26 cellular contexts compared by ENCODE assay signal in genomic region chr7:116707289-116707688, GRCh38. TPM values are rescaled to one million over a fixed set of nuclear protein-coding genes. Genes with fewer than 3 reads are reported as not detected.
A peak's percentile ranks its signal among the peaks of the same experiment; 100 is the strongest.
DNase-seq lines count a peak whose midpoint lies in the region; ATAC-seq, FAIRE-seq and TF ChIP-seq lines count a peak whose summit lies in the region.
"Had no signal": no experiment of that assay in that cellular context is flagged by ENCODE, and none has a peak within 500 bp of the region (broad histone marks: within the 10 kb centered on the region; RNA-seq: fewer than 3 reads in every experiment).

No MANE protein-coding gene starts in this region.

- 0 out of 5 replicates have a peak, but pooled peaks cover 0 to 1% of the 10 kb centered on the region in 2 experiments for H3K36me3 ChIP-seq in HepG2 (replicated peaks in 1 of 2; ENCODE audit: control insufficient read depth in 1 of 2, insufficient read depth in 2 of 2, low read length in 2 of 2)
- H3K36me3 ChIP-seq in right lobe of liver, result no peaks in the 10 kb centered on the region
- peaks cover 9% of the 10 kb centered on the region for H3K36me3 ChIP-seq in astrocyte (ENCODE audit: insufficient read depth, low read length)
- no peaks in the 10 kb centered on the region for H3K36me3 ChIP-seq in kidney (ENCODE audit: control insufficient read depth in 1 of 2, insufficient read depth in 2 of 2, low read length in 2 of 2)
- H3K36me3 ChIP-seq in adrenal gland (replicated peaks in 1 of 2), result no peaks in the 10 kb centered on the region
- H3K36me3 ChIP-seq: lower lobe of right lung, neutrophil, uterus had no signal

- no peak overlapping the region for H3K4me3 Mint-ChIP-seq in astrocyte (ENCODE audit: unreplicated experiment)
- H3K4me3 Mint-ChIP-seq in activated naive CD4-positive, alpha-beta T cell treated with anti-CD3 and anti-CD28 coated beads for 36 hours, result no peak overlapping the region
- H3K4me3 Mint-ChIP-seq: activated CD4-positive, alpha-beta T cell treated with anti-CD3 and anti-CD28 coated beads for 36 hours; activated naive CD4-positive, alpha-beta T cell treated with anti-CD3 and anti-CD28 coated beads, Interleukin-2, amount 50 U/mL, for 24 hours; activated T-cell treated with anti-CD3 and anti-CD28 coated beads, Interleukin-2, amount 50 U/mL, for 72 hours; immature natural killer cell had no signal

- H3K4me1 Mint-ChIP-seq in astrocyte (ENCODE audit: low read depth, unreplicated experiment), result peaks cover 24% of the 10 kb centered on the region
- H3K4me1 Mint-ChIP-seq in activated naive CD4-positive, alpha-beta T cell treated with anti-CD3 and anti-CD28 coated beads for 36 hours (ENCODE audit: low read depth), result no peaks in the 10 kb centered on the region
- H3K4me1 Mint-ChIP-seq: activated CD4-positive, alpha-beta T cell treated with anti-CD3 and anti-CD28 coated beads for 36 hours; activated naive CD4-positive, alpha-beta T cell treated with anti-CD3 and anti-CD28 coated beads, Interleukin-2, amount 50 U/mL, for 24 hours; immature natural killer cell had no signal

- no peak overlapping the region for H3K9ac ChIP-seq in HepG2 (ENCODE audit: insufficient read depth, low read depth, low read length)
- H3K9ac ChIP-seq in astrocyte (ENCODE audit: low read length), result peak overlapping the region; percentile 17
- H3K9ac ChIP-seq in kidney (ENCODE audit: low read length in 2 of 2), result no peak overlapping the region

- H3K4me1 ChIP-seq in HepG2 (ENCODE audit: insufficient read depth, low read length) (peaks cover 34% of the 10 kb centered on the region), right lobe of liver (peaks cover 0 to 31% (median 9%) of the 10 kb centered on the region in 4 donors), astrocyte (ENCODE audit: insufficient read depth, low read length) (peaks cover 20% of the 10 kb centered on the region), kidney (ENCODE audit: control insufficient read depth in 1 of 2, insufficient read depth in 1 of 2, low read depth in 1 of 2, low read length in 2 of 2) (peaks cover 0 to 3% of the 10 kb centered on the region in 2 donors), adrenal gland (replicated peaks in 1 of 2) (no peaks in the 10 kb centered on the region)
- H3K4me1 ChIP-seq: uterus had no signal

- no peak for TF ChIP-seq CTCF in HepG2 (CRISPR knock-in tag; IDR thresholded peaks at IDR 0.05)
- no peak for TF ChIP-seq CTCF in right lobe of liver (IDR thresholded peaks at IDR 0.05)
- no peak for TF ChIP-seq CTCF in astrocyte (IDR thresholded peaks at IDR 0.05; ENCODE audit: insufficient read depth, low read depth, low read length)
- no peak for TF ChIP-seq CTCF in kidney (IDR thresholded peaks at IDR 0.05; ENCODE audit: borderline replicate concordance, extremely low read depth, insufficient read depth)
- TF ChIP-seq CTCF in adrenal gland (IDR thresholded peaks at IDR 0.05), result no peak

- peak overlapping the region; percentile 75 for H3K27ac Mint-ChIP-seq in astrocyte (ENCODE audit: unreplicated experiment)
- H3K27ac Mint-ChIP-seq in activated naive CD4-positive, alpha-beta T cell treated with anti-CD3 and anti-CD28 coated beads for 36 hours, result no peak overlapping the region
- H3K27ac Mint-ChIP-seq: activated CD4-positive, alpha-beta T cell treated with anti-CD3 and anti-CD28 coated beads for 36 hours; activated naive CD4-positive, alpha-beta T cell treated with anti-CD3 and anti-CD28 coated beads, Interleukin-2, amount 50 U/mL, for 24 hours; activated T-cell treated with anti-CD3 and anti-CD28 coated beads, Interleukin-2, amount 50 U/mL, for 72 hours; immature natural killer cell had no signal

- FAIRE-seq in HepG2 (lab: Jason Lieb, UNC) (no peak), astrocyte (lab: Jason Lieb, UNC) (no peak), kidney (lab: Jason Lieb, UNC) (peak; percentile 65)
- FAIRE-seq: colon, D721Med, GM18507, TTC549 had no signal

- no peaks in the 10 kb centered on the region for H3K9me3 Mint-ChIP-seq in astrocyte (ENCODE audit: unreplicated experiment)
- H3K9me3 Mint-ChIP-seq in activated naive CD4-positive, alpha-beta T cell treated with anti-CD3 and anti-CD28 coated beads for 36 hours, result no peaks in the 10 kb centered on the region
- H3K9me3 Mint-ChIP-seq: activated naive CD4-positive, alpha-beta T cell treated with anti-CD3 and anti-CD28 coated beads, Interleukin-2, amount 50 U/mL, for 24 hours; activated T-cell treated with anti-CD3 and anti-CD28 coated beads, Interleukin-2, amount 50 U/mL, for 72 hours; immature natural killer cell had no signal

- H3K4me2 ChIP-seq in HepG2 (ENCODE audit: low read depth, low read length), result no peak overlapping the region
- peak overlapping the region; percentile 75 for H3K4me2 ChIP-seq in astrocyte (ENCODE audit: low read length)

- H3K36me3 Mint-ChIP-seq in astrocyte (ENCODE audit: low read depth, unreplicated experiment), result no peaks in the 10 kb centered on the region
- H3K36me3 Mint-ChIP-seq in activated naive CD4-positive, alpha-beta T cell treated with anti-CD3 and anti-CD28 coated beads for 36 hours (ENCODE audit: low read depth), result no peaks in the 10 kb centered on the region
- H3K36me3 Mint-ChIP-seq: activated naive CD4-positive, alpha-beta T cell treated with anti-CD3 and anti-CD28 coated beads, Interleukin-2, amount 50 U/mL, for 24 hours; immature natural killer cell had no signal

- DNase-seq in HepG2 (ENCODE audit: low spot score) (no peak), right lobe of liver (no peak), astrocyte (ENCODE audit: low read depth) (no peak), kidney (no peak), adrenal gland (no peak)
- DNase-seq in activated naive CD4-positive, alpha-beta T cell treated with anti-CD3 and anti-CD28 coated beads for 36 hours, result no peak
- DNase-seq in activated CD8-positive, alpha-beta memory T cell treated with anti-CD3 and anti-CD28 coated beads for 24 hours, result no peak
- no peak for DNase-seq in NK-92 treated with Interleukin-12 subunit alpha and Interleukin-12 subunit beta, amount 100 ng/mL, for 24 hours (lab: John Stamatoyannopoulos, UW)
- DNase-seq: activated CD4-positive, alpha-beta T cell treated with anti-CD3 and anti-CD28 coated beads for 36 hours; activated T-cell treated with anti-CD3 and anti-CD28 coated beads, Interleukin-2, amount 50 U/mL, for 72 hours; C1 segment of cervical spinal cord; immature natural killer cell; KBM-7; lower lobe of right lung; MV-4-11; NCI-H1930; NCI-H446 treated with DMSO at 0.1 percent for 48 hours; retina; uterus had no signal

- CTCF ChIA-PET in HepG2 (lab: Yijun Ruan, JAX; ENCODE audit: low intra/inter-chr PET ratio, low total read pairs), result no interaction called here
- CTCF ChIA-PET in activated naive CD4-positive, alpha-beta T cell treated with anti-CD3 and anti-CD28 coated beads for 36 hours (lab: Charles Lee), result no interaction called here

- 92% methylated on average over 3 of the region's 3 CpGs for WGBS in HepG2 (ENCODE audit: low lambda C conversion rate)
- 78% methylated on average over 3 of the region's 3 CpGs for WGBS in right lobe of liver (ENCODE audit: insufficient coverage, low coverage, low lambda C conversion rate, missing lambda C conversion rate)
- 65 to 84% (median 71%) methylated on average over 3 of the region's 3 CpGs for WGBS in adrenal gland, 4 donors

- POLR2A ChIA-PET in HepG2 (lab: Yijun Ruan, JAX), result no interaction called here

- no peaks in the 10 kb centered on the region for H3K27me3 Mint-ChIP-seq in astrocyte (ENCODE audit: low read depth, unreplicated experiment)
- H3K27me3 Mint-ChIP-seq in activated naive CD4-positive, alpha-beta T cell treated with anti-CD3 and anti-CD28 coated beads for 36 hours (ENCODE audit: low read depth), result peaks cover 26% of the 10 kb centered on the region

- H3K27ac ChIP-seq in HepG2 (ENCODE audit: extremely low read length, insufficient read depth, low read length) (no peak overlapping the region), right lobe of liver (no peak overlapping the region), astrocyte (ENCODE audit: low read depth, low read length) (peak overlapping the region; percentile 50), kidney (ENCODE audit: low read depth in 2 of 2, low read length in 2 of 2) (no peak overlapping the region), adrenal gland (no peak overlapping the region)
- H3K27ac ChIP-seq: lower lobe of right lung, neutrophil, RWPE1 had no signal

- no peak for ATAC-seq in HepG2
- ATAC-seq in right lobe of liver, result no peak
- ATAC-seq: activated CD4-positive, alpha-beta T cell treated with anti-CD3 and anti-CD28 coated beads for 36 hours; activated T-cell treated with anti-CD3 and anti-CD28 coated beads, Interleukin-2, amount 50 U/mL, for 72 hours had no signal

- in situ Hi-C loops in HepG2 (cut with HindIII; ENCODE audit: extremely low pct_ligation_motif_present, low pct_unique_long_range_greater_than_20kb), result no loop called here

- TF ChIP-seq POLR2A in HepG2 (IDR thresholded peaks at IDR 0.05; ENCODE audit: insufficient read depth in 1 of 2, low read depth in 2 of 2, low read length in 2 of 2) (no peak), right lobe of liver (IDR thresholded peaks at IDR 0.05) (no peak), adrenal gland (IDR thresholded peaks at IDR 0.05) (no peak)

- H4K20me1 ChIP-seq in HepG2 (ENCODE audit: insufficient read depth, low read length) (no peaks in the 10 kb centered on the region), astrocyte (ENCODE audit: insufficient read depth, low read length) (no peaks in the 10 kb centered on the region)

- no TSS peak for BruUV-seq in HepG2 (replicated peaks; lab: Mats Ljungman, UMichigan)

- H3K79me2 ChIP-seq in HepG2 (ENCODE audit: insufficient read depth, low read length) (peaks cover 4% of the 10 kb centered on the region), astrocyte (ENCODE audit: insufficient read depth, low read length) (peaks cover 67% of the 10 kb centered on the region)

- intact Hi-C loops in HepG2 (cut with micrococcal nuclease; ENCODE audit: unreplicated experiment), result no loop called here
- intact Hi-C loops in right lobe of liver (cut with DNase I), result no loop called here
- intact Hi-C loops in kidney (cut with DNase I), result no loop called here
- intact Hi-C loops in activated naive CD4-positive, alpha-beta T cell treated with anti-CD3 and anti-CD28 coated beads for 36 hours (cut with micrococcal nuclease), result no loop called here
- intact Hi-C loops in adrenal gland (cut with DNase I), result no loop called here

- no peak overlapping the region for H3K4me3 ChIP-seq in HepG2 (replicated peaks in 1 of 3; ENCODE audit: insufficient read depth in 1 of 3, low read depth in 2 of 3, low read length in 3 of 3)
- no peak overlapping the region for H3K4me3 ChIP-seq in right lobe of liver
- peak overlapping the region; percentile 39 for H3K4me3 ChIP-seq in astrocyte (ENCODE audit: insufficient read depth, low read depth, low read length)
- H3K4me3 ChIP-seq in kidney (ENCODE audit: low read length in 2 of 2), result no peak overlapping the region
- H3K4me3 ChIP-seq in adrenal gland, result no peak overlapping the region
- H3K4me3 ChIP-seq: lower lobe of right lung, uterus had no signal

- H3K9me3 ChIP-seq in HepG2 (ENCODE audit: low read length) (no peaks in the 10 kb centered on the region), right lobe of liver (no peaks in the 10 kb centered on the region), astrocyte (ENCODE audit: insufficient read depth, low read depth, low read length) (no peaks in the 10 kb centered on the region), kidney (ENCODE audit: control insufficient read depth in 1 of 2, low read length in 2 of 2) (no peaks in the 10 kb centered on the region), adrenal gland (replicated peaks in 1 of 3) (no peaks in the 10 kb centered on the region)
- H3K9me3 ChIP-seq: lower lobe of right lung, neutrophil, uterus had no signal

- TF ChIP-seq RAD21 in HepG2 (CRISPR knock-in tag; IDR thresholded peaks at IDR 0.05), result no peak

- H3K27me3 ChIP-seq in HepG2 (ENCODE audit: control insufficient read depth in 1 of 2, insufficient read depth in 2 of 2, low read length in 2 of 2) (no peaks in the 10 kb centered on the region), right lobe of liver (no peaks in the 10 kb centered on the region), astrocyte (ENCODE audit: insufficient read depth, low read length) (no peaks in the 10 kb centered on the region), adrenal gland (no peaks in the 10 kb centered on the region)
- H3K27me3 ChIP-seq: neutrophil, uterus had no signal

- no peak for TF ChIP-seq EP300 in HepG2 (IDR thresholded peaks at IDR 0.05; ENCODE audit: low read depth in 2 of 2, low read length in 2 of 2)
- TF ChIP-seq EP300 in HepG2 (CRISPR knock-in tag; IDR thresholded peaks at IDR 0.05; ENCODE audit: borderline replicate concordance), result no peak

- H2AFZ ChIP-seq in HepG2 (ENCODE audit: low read length), result no peak overlapping the region
- H2AFZ ChIP-seq in astrocyte (ENCODE audit: low read depth, low read length), result no peak overlapping the region

RNA-seq across cellular contexts. Expression of gene MET, which starts 35.3 kb away (rescaled TPM):
- total RNA-seq in HepG2 (2016; rRNA removed; fragmentation: Illumina TruSeq; extraction: Trizol), result 23.3 and 31.5 TPM in 2 replicates
- 6.7 and 9.1 TPM in 2 replicates for total RNA-seq in HepG2 (2016; cell fraction: cytosol; rRNA removed; fragmentation: Illumina TruSeq; extraction: Trizol; ENCODE audit: low read depth)
- 22.2 and 30.9 TPM in 2 replicates for total RNA-seq in HepG2 (2016; cell fraction: insoluble cytoplasmic fraction; rRNA removed; fragmentation: Illumina TruSeq; extraction: Trizol)
- total RNA-seq in HepG2 (2016; cell fraction: membrane; rRNA removed; fragmentation: Illumina TruSeq; extraction: Trizol), result 13.5 and 13.7 TPM in 2 replicates
- 41.6 and 49.0 TPM in 2 replicates for total RNA-seq in HepG2 (2016; cell fraction: nucleus; rRNA removed; fragmentation: Illumina TruSeq; extraction: Trizol)
- polyA plus RNA-seq in HepG2 (2011; rRNA removed), result 20.4 and 21.8 TPM in 2 replicates
- polyA plus RNA-seq in HepG2 (2011; cell fraction: cytosol; rRNA removed), result 12.9 and 19.5 TPM in 2 replicates
- polyA plus RNA-seq in HepG2 (2011; cell fraction: nucleus; rRNA removed), result 10.0 and 10.1 TPM in 2 replicates
- polyA plus RNA-seq in HepG2 (2012), result 29.8 and 37.6 TPM in 2 replicates
- polyA plus RNA-seq in HepG2 (2016; cell fraction: cytosol; fragmentation: Illumina TruSeq; extraction: Trizol; ENCODE audit: low read depth), result 1.00 and 1.2 TPM in 2 replicates
- 12.2 TPM in 2 replicates for polyA plus RNA-seq in HepG2 (2016; cell fraction: insoluble cytoplasmic fraction; fragmentation: Illumina TruSeq; extraction: Trizol; ENCODE audit: low read depth)
- 2.8 and 2.9 TPM in 2 replicates for polyA plus RNA-seq in HepG2 (2016; cell fraction: membrane; fragmentation: Illumina TruSeq; extraction: Trizol; ENCODE audit: low read depth)
- 21.5 and 22.5 TPM in 2 replicates for polyA plus RNA-seq in HepG2 (2016; cell fraction: nucleus; fragmentation: Illumina TruSeq; extraction: Trizol; ENCODE audit: insufficient read depth, low read depth)
- polyA minus RNA-seq in HepG2 (2011; rRNA and poly(A)+ RNA removed; ENCODE audit: low replicate concordance), result 90.9 and 232 TPM in 2 replicates
- 55.1 and 63.9 TPM in 2 replicates for polyA minus RNA-seq in HepG2 (2011; cell fraction: cytosol; rRNA and poly(A)+ RNA removed)
- 75.3 and 92.4 TPM in 2 replicates for polyA minus RNA-seq in HepG2 (2011; cell fraction: nucleus; rRNA and poly(A)+ RNA removed)
- 10 to 100 TPM; 32.9 to 45.2 (median 37.2) TPM for total RNA-seq in right lobe of liver
- 7.9 and 8.2 TPM in 2 replicates for total RNA-seq in astrocyte
- total RNA-seq in kidney, result 225 TPM
- 13.4 TPM for polyA plus RNA-seq in kidney (ENCODE audit: insufficient read depth, low read depth, low replicate concordance)
- under 1 TPM; 0.42 to 0.52 TPM for total RNA-seq in activated naive CD4-positive, alpha-beta T cell treated with anti-CD3 and anti-CD28 coated beads for 36 hours
- 1 to 10 TPM in 2 of 8 donors, under 1 TPM in 6; 0.60 to 2.3 (median 0.84) TPM for total RNA-seq in adrenal gland
- under 1 TPM; 0.64 to 0.95 (median 0.81) TPM for polyA plus RNA-seq in adrenal gland
- polyA plus RNA-seq: immature natural killer cell had no signal
